In genomic region chr1:151512801-151513625, GRCh38 we compare ENCODE assay signal across 8 cellular contexts. TPM values are rescaled to one million over a fixed set of nuclear protein-coding genes. Genes with fewer than 3 reads are reported as not detected.
A peak's percentile ranks its signal among the peaks of the same experiment; 100 is the strongest.
DNase-seq lines count a peak whose midpoint lies in the region; ATAC-seq and TF ChIP-seq lines count a peak whose summit lies in the region.

No MANE protein-coding gene starts in this region.

- intact Hi-C loops in Right ventricle myocardium inferior (cut with DNase I): no loop called here
- intact Hi-C loops in spleen (cut with DNase I; ENCODE audit: low total_unique reads): no loop called here

- H3K27ac Mint-ChIP-seq in neural progenitor cell: no peak overlapping the region

- ATAC-seq in Right ventricle myocardium inferior: no peak
- no peak for ATAC-seq in GM18858 (IDR thresholded peaks at IDR 0.05; ENCODE audit: unreplicated experiment)

- H3K9ac ChIP-seq in neural progenitor cell: no peak overlapping the region

- peaks cover 32% of the 10 kb centered on the region for H3K4me1 Mint-ChIP-seq in neural progenitor cell

- peaks cover 9% of the 10 kb centered on the region for H3K27me3 Mint-ChIP-seq in neural progenitor cell (ENCODE audit: insufficient read depth, low read depth)

- H3K27ac ChIP-seq in neural progenitor cell: no peak overlapping the region
- H3K27ac ChIP-seq in spleen: no peak overlapping the region

- H3F3A ChIP-seq in neural progenitor cell (ENCODE audit: low read depth): peaks cover 52% of the 10 kb centered on the region

- no peaks in the 10 kb centered on the region for H3K36me3 Mint-ChIP-seq in neural progenitor cell

- no peaks in the 10 kb centered on the region for H3K9me3 Mint-ChIP-seq in neural progenitor cell

- no peak for TF ChIP-seq POLR2A in spleen (IDR thresholded peaks at IDR 0.05)

- peak; percentile 3 for TF ChIP-seq CTCF in epithelial cell of esophagus (IDR thresholded peaks at IDR 0.05; ENCODE audit: insufficient read depth, low read depth, low read length, missing control alignments)
- TF ChIP-seq CTCF in neural progenitor cell (IDR thresholded peaks at IDR 0.05): no peak
- no peak for TF ChIP-seq CTCF in spleen (IDR thresholded peaks at IDR 0.05 in 8 of 11, conservative IDR thresholded peaks at IDR 0.05 in 3 of 11)

- in situ Hi-C loops in G401 (cut with HindIII; ENCODE audit: low sequenced_read_pairs): no loop called here

- H3K79me2 ChIP-seq in neural progenitor cell (ENCODE audit: low read depth): peaks cover 27% of the 10 kb centered on the region

- peak overlapping the region; percentile 7 for H2AFZ ChIP-seq in neural progenitor cell (replicated peaks)

- H3K27me3 ChIP-seq in neural progenitor cell (no peaks in the 10 kb centered on the region), spleen (replicated peaks in 1 of 7) (peaks cover 0 to 33% (median 0%) of the 10 kb centered on the region in 7 donors)

- H4K20me1 ChIP-seq in neural progenitor cell (ENCODE audit: low read depth): peaks cover 20% of the 10 kb centered on the region

- H3K4me2 ChIP-seq in neural progenitor cell: peak overlapping the region; percentile 98

- WGBS in spleen, 5 donors: 53 to 67% (median 59%) methylated on average over 8 of the region's 8 CpGs

- H3K9me3 ChIP-seq in neural progenitor cell (ENCODE audit: low read depth) (no peaks in the 10 kb centered on the region), spleen (no peaks in the 10 kb centered on the region)

- peak; percentile 35 for DNase-seq in G401 (ENCODE audit: low spot score)
- DNase-seq in NCI-H510A treated with DMSO at 0.1 percent for 48 hours (lab: John Stamatoyannopoulos, UW): peak; percentile 87
- peak; percentile 85 for DNase-seq in epithelial cell of esophagus (ENCODE audit: low read depth)
- peak; percentile 78 for DNase-seq in neural progenitor cell (ENCODE audit: low spot score)
- no peak for DNase-seq in Right ventricle myocardium inferior (ENCODE audit: missing footprints)
- DNase-seq in GDM1 (lab: John Stamatoyannopoulos, UW): no peak
- no peak for DNase-seq in spleen

- H3K4me1 ChIP-seq in neural progenitor cell (peaks cover 41% of the 10 kb centered on the region), spleen (peaks cover 10 to 38% (median 25%) of the 10 kb centered on the region in 6 donors)

- H3K4me3 ChIP-seq in epithelial cell of esophagus (ENCODE audit: low read length) (peak overlapping the region; percentile 75), neural progenitor cell (peak overlapping the region; percentile 83), spleen (no peak overlapping the region)

- H3K36me3 ChIP-seq in neural progenitor cell (no peaks in the 10 kb centered on the region), spleen (no peaks in the 10 kb centered on the region)

- H3K4me3 Mint-ChIP-seq in neural progenitor cell: peak overlapping the region; percentile 66

RNA-seq across cellular contexts. Expression of gene CGN, which starts 1.8 kb away (rescaled TPM):
- 11.4 and 18.6 TPM in 2 replicates for total RNA-seq in G401 (2014; rRNA removed; shearing (Covaris generic))
- total RNA-seq in neural progenitor cell (ENCODE audit: low replicate concordance): 5.4 and 12.4 TPM in 2 replicates
- total RNA-seq in Right ventricle myocardium inferior: 0.22 TPM
- under 1 TPM in 5 of 7 donors, not detected in 2; 0.23 to 0.87 (median 0.63) TPM for total RNA-seq in spleen
- polyA plus RNA-seq in spleen: under 1 TPM; 0.09 to 0.26 (median 0.09) TPM

RNA-seq across cellular contexts. Expression of gene TUFT1, which starts 27.1 kb away (rescaled TPM):
- 3.5 and 8.2 TPM in 2 replicates for total RNA-seq in G401 (2014; rRNA removed; shearing (Covaris generic))
- total RNA-seq in neural progenitor cell (ENCODE audit: low replicate concordance) (9.3 and 10.0 TPM in 2 replicates), Right ventricle myocardium inferior (3.5 TPM), spleen (1 to 10 TPM; 1.2 to 1.9 (median 1.5) TPM)
- under 1 TPM; 0.67 to 0.90 (median 0.76) TPM for polyA plus RNA-seq in spleen

RNA-seq across cellular contexts. Expression of gene POGZ, which starts 53.7 kb away (rescaled TPM):
- total RNA-seq in G401 (2014; rRNA removed; shearing (Covaris generic)): 6.9 and 14.0 TPM in 2 replicates
- total RNA-seq in neural progenitor cell (ENCODE audit: low replicate concordance): 61.5 and 71.6 TPM in 2 replicates
- total RNA-seq in Right ventricle myocardium inferior: 37.7 TPM
- 100 to 1,000 TPM in 3 of 7 donors, 10 to 100 TPM in 4; 58.4 to 133 (median 94.5) TPM for total RNA-seq in spleen
- 10 to 100 TPM; 12.9 to 23.8 (median 20.8) TPM for polyA plus RNA-seq in spleen

Comparison
In these comparisons a context has a peak if more than half of its experiments do, and no peak if none do; other contexts are left out.
1. DNase-seq: peak in G401 (single experiment), NCI-H510A treated with DMSO at 0.1 percent for 48 hours (single experiment), epithelial cell of esophagus (single experiment) and neural progenitor cell (single experiment); none in Right ventricle myocardium inferior (single experiment), GDM1 (single experiment) and spleen (single experiment).
2. H3K4me3 ChIP-seq: peak in epithelial cell of esophagus (single experiment) and neural progenitor cell (single experiment); none in spleen (0 of 8).